11 cellular contexts compared by ENCODE assay signal in genomic region chr11:16809901-16810668, GRCh38.
DNase-seq lines count a peak whose midpoint lies in the region; ATAC-seq and TF ChIP-seq lines count a peak whose summit lies in the region.
"Had no signal": no experiment of that assay in that cellular context is flagged by ENCODE, and none has a peak within 500 bp of the region (broad histone marks: within the 10 kb centered on the region; RNA-seq: fewer than 3 reads in every experiment).

No MANE protein-coding gene starts in this region.

- in situ Hi-C loops in astrocyte of the cerebellum (cut with HindIII; ENCODE audit: low sequenced_read_pairs) = loop anchor here (5.0 kb wide), 1 partner anchor 267 kb away; the partner anchor contains the start of gene RPS13

- no peaks in the 10 kb centered on the region for H3K27me3 ChIP-seq in left ventricle myocardium inferior (ENCODE audit: low read depth)

- peaks cover 81% of the 10 kb centered on the region for H3K4me1 ChIP-seq in left ventricle myocardium inferior

- no peak for TF ChIP-seq CTCF in LNCaP clone FGC (IDR thresholded peaks at IDR 0.05; ENCODE audit: control insufficient read depth, extremely low read depth, insufficient read depth)
- no peak for TF ChIP-seq CTCF in astrocyte of the cerebellum (IDR thresholded peaks at IDR 0.05; ENCODE audit: low read depth, low read length, missing control alignments)
- TF ChIP-seq CTCF in left ventricle myocardium inferior (IDR thresholded peaks at IDR 0.05; ENCODE audit: borderline replicate concordance) = no peak

- peak overlapping the region; percentile 61 for H3K27ac Mint-ChIP-seq in stimulated activated effector memory CD8-positive, alpha-beta T cell treated with anti-CD3 and anti-CD28 coated beads, Interleukin-12 subunit alpha, Interleukin-12 subunit beta, amount 100 ng/mL, for 72 hours
- H3K27ac Mint-ChIP-seq in activated T-cell treated with anti-CD3 and anti-CD28 coated beads, Interleukin-2, amount 50 U/mL, for 24 hours = no peak overlapping the region
- H3K27ac Mint-ChIP-seq: activated T-helper 1 cell treated with anti-CD3 and anti-CD28 coated beads, Interleukin-12 subunit alpha, Interleukin-12 subunit beta, Interleukin-2, Interleukin-4 antibody, amounts not matched to agents 30 ng/mL and 10 ng/mL and 1 ng/mL, durations not matched to agents 14 hours and 24 hours and 36 hours had no signal

- no peaks in the 10 kb centered on the region for H3K27me3 Mint-ChIP-seq in activated T-cell treated with anti-CD3 and anti-CD28 coated beads, Interleukin-2, amount 50 U/mL, for 24 hours

- peak overlapping the region; percentile 52 for H3K27ac ChIP-seq in left ventricle myocardium inferior (replicated peaks)

- no peak for ATAC-seq in stimulated activated effector memory CD8-positive, alpha-beta T cell treated with anti-CD3 and anti-CD28 coated beads, Interleukin-12 subunit alpha, Interleukin-12 subunit beta, amount 100 ng/mL, for 72 hours
- no peak for ATAC-seq in GM18870 (IDR thresholded peaks at IDR 0.05; ENCODE audit: unreplicated experiment)

- no peaks in the 10 kb centered on the region for H3K36me3 Mint-ChIP-seq in stimulated activated effector memory CD8-positive, alpha-beta T cell treated with anti-CD3 and anti-CD28 coated beads, Interleukin-12 subunit alpha, Interleukin-12 subunit beta, amount 100 ng/mL, for 72 hours
- no peaks in the 10 kb centered on the region for H3K36me3 Mint-ChIP-seq in activated T-cell treated with anti-CD3 and anti-CD28 coated beads, Interleukin-2, amount 50 U/mL, for 24 hours (ENCODE audit: low read depth)

- H3K4me1 Mint-ChIP-seq in stimulated activated effector memory CD8-positive, alpha-beta T cell treated with anti-CD3 and anti-CD28 coated beads, Interleukin-12 subunit alpha, Interleukin-12 subunit beta, amount 100 ng/mL, for 72 hours = peaks cover 29% of the 10 kb centered on the region
- H3K4me1 Mint-ChIP-seq in activated T-cell treated with anti-CD3 and anti-CD28 coated beads, Interleukin-2, amount 50 U/mL, for 24 hours (ENCODE audit: low read depth) = peaks cover 2% of the 10 kb centered on the region

- H3K4me3 ChIP-seq in LNCaP clone FGC (ENCODE audit: low read depth, low read length) (no peak overlapping the region), astrocyte of the cerebellum (ENCODE audit: low read depth, low read length) (no peak overlapping the region), left ventricle myocardium inferior (no peak overlapping the region)

- DNase-seq in LNCaP clone FGC (ENCODE audit: low read depth) (peak; percentile 76), astrocyte of the cerebellum (ENCODE audit: low read depth) (peak; percentile 43), left ventricle myocardium inferior (peak; percentile 58), DMS153 treated with DMSO at 0.1 percent for 48 hours (lab: John Stamatoyannopoulos, UW; ENCODE audit: unreplicated experiment) (no peak), DMS79 treated with DMSO at 0.1 percent for 48 hours (lab: John Stamatoyannopoulos, UW) (no peak)
- DNase-seq in stimulated activated effector memory CD8-positive, alpha-beta T cell treated with anti-CD3 and anti-CD28 coated beads, Interleukin-12 subunit alpha, Interleukin-12 subunit beta, amount 100 ng/mL, for 72 hours (ENCODE audit: low spot score in 2 of 2) = no peak
- DNase-seq in activated T-cell treated with anti-CD3 and anti-CD28 coated beads, Interleukin-2, amount 50 U/mL, for 24 hours = no peak
- DNase-seq: H9; stimulated activated CD4-positive, alpha-beta T cell treated with anti-CD3 and anti-CD28 coated beads, Interleukin-4, amount 100 ng/mL, for 1 hour had no signal

- H3K4me3 Mint-ChIP-seq in stimulated activated effector memory CD8-positive, alpha-beta T cell treated with anti-CD3 and anti-CD28 coated beads, Interleukin-12 subunit alpha, Interleukin-12 subunit beta, amount 100 ng/mL, for 72 hours = no peak overlapping the region
- H3K4me3 Mint-ChIP-seq in activated T-cell treated with anti-CD3 and anti-CD28 coated beads, Interleukin-2, amount 50 U/mL, for 24 hours = no peak overlapping the region
- H3K4me3 Mint-ChIP-seq: activated T-helper 1 cell treated with anti-CD3 and anti-CD28 coated beads, Interleukin-12 subunit alpha, Interleukin-12 subunit beta, Interleukin-2, Interleukin-4 antibody, amounts not matched to agents 30 ng/mL and 10 ng/mL and 1 ng/mL, durations not matched to agents 14 hours and 24 hours and 36 hours; H9 had no signal

- no peaks in the 10 kb centered on the region for H3K36me3 ChIP-seq in left ventricle myocardium inferior

- intact Hi-C loops in left ventricle myocardium inferior (cut with micrococcal nuclease) = no loop called here

- no peaks in the 10 kb centered on the region for H3K9me3 Mint-ChIP-seq in stimulated activated effector memory CD8-positive, alpha-beta T cell treated with anti-CD3 and anti-CD28 coated beads, Interleukin-12 subunit alpha, Interleukin-12 subunit beta, amount 100 ng/mL, for 72 hours
- no peaks in the 10 kb centered on the region for H3K9me3 Mint-ChIP-seq in activated T-cell treated with anti-CD3 and anti-CD28 coated beads, Interleukin-2, amount 50 U/mL, for 24 hours
- H3K9me3 Mint-ChIP-seq: activated T-helper 1 cell treated with anti-CD3 and anti-CD28 coated beads, Interleukin-12 subunit alpha, Interleukin-12 subunit beta, Interleukin-2, Interleukin-4 antibody, amounts not matched to agents 30 ng/mL and 10 ng/mL and 1 ng/mL, durations not matched to agents 14 hours and 24 hours and 36 hours; H9 had no signal

- H3K9me3 ChIP-seq in left ventricle myocardium inferior (replicated peaks) = no peaks in the 10 kb centered on the region

Comparison
In these comparisons a context has a peak if more than half of its experiments do, and no peak if none do; other contexts are left out.
1. DNase-seq: peak in LNCaP clone FGC (single experiment), astrocyte of the cerebellum (single experiment) and left ventricle myocardium inferior (single experiment); none in stimulated activated effector memory CD8-positive, alpha-beta T cell treated with anti-CD3 and anti-CD28 coated beads, Interleukin-12 subunit alpha, Interleukin-12 subunit beta, amount 100 ng/mL, for 72 hours (0 of 2), DMS153 treated with DMSO at 0.1 percent for 48 hours (single experiment), DMS79 treated with DMSO at 0.1 percent for 48 hours (single experiment) and activated T-cell treated with anti-CD3 and anti-CD28 coated beads, Interleukin-2, amount 50 U/mL, for 24 hours (single experiment).